8 cellular contexts compared by ENCODE assay signal in genomic region chr16:19524866-19525723, GRCh38. TPM values are rescaled to one million over a fixed set of nuclear protein-coding genes. Genes with fewer than 3 reads are reported as not detected.
DNase-seq lines count a peak whose midpoint lies in the region; ATAC-seq and TF ChIP-seq lines count a peak whose summit lies in the region.

No MANE protein-coding gene starts in this region.

- no peak for ATAC-seq in left lobe of liver

- TF ChIP-seq CTCF in BJ (IDR thresholded peaks at IDR 0.05; ENCODE audit: insufficient read depth, low read depth, low read length): no peak
- no peak for TF ChIP-seq CTCF in hepatocyte (IDR thresholded peaks at IDR 0.05; ENCODE audit: poor library complexity)
- no peak for TF ChIP-seq CTCF in smooth muscle cell (IDR thresholded peaks at IDR 0.05; ENCODE audit: borderline replicate concordance, insufficient read depth, poor library complexity, severe bottlenecking)

- H3K4me1 Mint-ChIP-seq in activated CD4-positive, alpha-beta memory T cell treated with anti-CD3 and anti-CD28 coated beads for 36 hours (ENCODE audit: low read depth): peaks cover 25% of the 10 kb centered on the region

- peaks cover 16% of the 10 kb centered on the region for H3K4me1 ChIP-seq in HUES64 (ENCODE audit: insufficient read depth, low read length)
- peaks cover 5% of the 10 kb centered on the region for H3K4me1 ChIP-seq in hepatocyte (ENCODE audit: insufficient read depth)
- H3K4me1 ChIP-seq in smooth muscle cell (ENCODE audit: low read depth): peaks cover 11% of the 10 kb centered on the region

- DNase-seq in BJ (ENCODE audit: low read depth) (no peak), hepatocyte (ENCODE audit: low spot score) (peak; percentile 24), smooth muscle cell (lab: John Stamatoyannopoulos, UW; ENCODE audit: unreplicated experiment) (no peak), left lobe of liver (ENCODE audit: low spot score) (no peak), NCI-H2081 treated with DMSO at 0.1 percent for 48 hours (lab: John Stamatoyannopoulos, UW) (no peak), COLO668 (lab: John Stamatoyannopoulos, UW; ENCODE audit: unreplicated experiment) (no peak)
- DNase-seq in activated CD4-positive, alpha-beta memory T cell treated with anti-CD3 and anti-CD28 coated beads for 36 hours: no peak

- H3K4me3 ChIP-seq in BJ (ENCODE audit: low read depth, low read length) (peak overlapping the region; percentile 90), HUES64 (ENCODE audit: low read length) (peak overlapping the region; percentile 80), hepatocyte (peak overlapping the region; percentile 42), smooth muscle cell (peak overlapping the region; percentile 87)

- H3K4me2 ChIP-seq in hepatocyte (peak overlapping the region; percentile 83), smooth muscle cell (peak overlapping the region; percentile 95)

- intact Hi-C loops in activated CD4-positive, alpha-beta memory T cell treated with anti-CD3 and anti-CD28 coated beads for 36 hours (cut with micrococcal nuclease): loop anchor here (5.0 kb wide), 3 partner anchors 408 to 723 kb away; partner anchors contain the start of genes ARL6IP1 and COQ7

- H3K27ac Mint-ChIP-seq in activated CD4-positive, alpha-beta memory T cell treated with anti-CD3 and anti-CD28 coated beads for 36 hours: no peak overlapping the region

- H3K36me3 Mint-ChIP-seq in activated CD4-positive, alpha-beta memory T cell treated with anti-CD3 and anti-CD28 coated beads for 36 hours: peaks cover 14% of the 10 kb centered on the region

- H3K27me3 Mint-ChIP-seq in activated CD4-positive, alpha-beta memory T cell treated with anti-CD3 and anti-CD28 coated beads for 36 hours: no peaks in the 10 kb centered on the region

- H3K9me3 ChIP-seq in HUES64 (ENCODE audit: insufficient read depth, low read depth, low read length): no peaks in the 10 kb centered on the region
- H3K9me3 ChIP-seq in hepatocyte (ENCODE audit: low read depth): no peaks in the 10 kb centered on the region
- no peaks in the 10 kb centered on the region for H3K9me3 ChIP-seq in smooth muscle cell (replicated peaks; ENCODE audit: low read depth)

- no peaks in the 10 kb centered on the region for H3K27me3 ChIP-seq in BJ (ENCODE audit: control insufficient read depth, insufficient read depth, low read length)
- H3K27me3 ChIP-seq in HUES64 (ENCODE audit: insufficient read depth, low read length): no peaks in the 10 kb centered on the region
- no peaks in the 10 kb centered on the region for H3K27me3 ChIP-seq in hepatocyte
- H3K27me3 ChIP-seq in smooth muscle cell (ENCODE audit: low read depth): no peaks in the 10 kb centered on the region

- H3K9ac ChIP-seq in HUES64 (ENCODE audit: low read depth, low read length) (peak overlapping the region; percentile 67; the same call in 1 of the 2 replicates), smooth muscle cell (ENCODE audit: low read depth) (peak overlapping the region; percentile 52)

- CTCF ChIA-PET in BJ (lab: Yijun Ruan, JAX): interaction anchor here (1.3 to 1.6 kb wide), 3 partner anchors 15 to 362 kb away, joined by 4 read pairs; no protein-coding TSS in a partner anchor
- CTCF ChIA-PET in activated CD4-positive, alpha-beta memory T cell treated with anti-CD3 and anti-CD28 coated beads for 36 hours (lab: Charles Lee): interaction anchor here (0.6 to 4.1 kb wide), 6 partner anchors 17 to 452 kb away, joined by 3 to 35 read pairs (median 3); partner anchors contain the start of gene VPS35L

- peaks cover 27% of the 10 kb centered on the region for H3K79me2 ChIP-seq in hepatocyte
- peaks cover 13% of the 10 kb centered on the region for H3K79me2 ChIP-seq in smooth muscle cell (ENCODE audit: low read depth)

- POLR2A ChIA-PET in BJ (lab: Charles Lee): no interaction called here
- POLR2A ChIA-PET in activated CD4-positive, alpha-beta memory T cell treated with anti-CD3 and anti-CD28 coated beads for 36 hours (lab: Charles Lee): interaction anchor here (1.4 to 3.7 kb wide), 2 partner anchors 8 to 30 kb away, joined by 3 to 33 read pairs; partner anchors contain the start of gene VPS35L

- H3F3A ChIP-seq in smooth muscle cell (ENCODE audit: low read depth): peaks cover 12% of the 10 kb centered on the region

- H3K36me3 ChIP-seq in BJ (ENCODE audit: control insufficient read depth, insufficient read depth, low read length): peaks cover 5% of the 10 kb centered on the region
- peaks cover 25% of the 10 kb centered on the region for H3K36me3 ChIP-seq in HUES64 (ENCODE audit: insufficient read depth, low read length)
- no peaks in the 10 kb centered on the region for H3K36me3 ChIP-seq in hepatocyte (replicated peaks; ENCODE audit: insufficient read depth, low read depth)
- peaks cover 6% of the 10 kb centered on the region for H3K36me3 ChIP-seq in smooth muscle cell (ENCODE audit: low read depth)

- H3K9me3 Mint-ChIP-seq in activated CD4-positive, alpha-beta memory T cell treated with anti-CD3 and anti-CD28 coated beads for 36 hours: no peaks in the 10 kb centered on the region

- 12% methylated on average over 12 of the region's 14 CpGs for WGBS in HUES64
- WGBS in hepatocyte (ENCODE audit: low lambda C conversion rate, missing lambda C conversion rate): 21% methylated on average over 14 of the region's 14 CpGs
- 18% methylated on average over 14 of the region's 14 CpGs for WGBS in smooth muscle cell (ENCODE audit: low lambda C conversion rate)

- no peaks in the 10 kb centered on the region for H3K9me2 ChIP-seq in hepatocyte (replicated peaks; ENCODE audit: insufficient read depth)

- H3K27ac ChIP-seq in HUES64 (ENCODE audit: low read depth, low read length) (no peak overlapping the region), hepatocyte (peak overlapping the region; percentile 55), smooth muscle cell (ENCODE audit: low read depth) (peak overlapping the region; percentile 5)

- H2AFZ ChIP-seq in hepatocyte: peak overlapping the region; percentile 86
- H2AFZ ChIP-seq in smooth muscle cell (ENCODE audit: low read depth): peak overlapping the region; percentile 85

- peak overlapping the region; percentile 89 for H3K4me3 Mint-ChIP-seq in activated CD4-positive, alpha-beta memory T cell treated with anti-CD3 and anti-CD28 coated beads for 36 hours

- H4K20me1 ChIP-seq in hepatocyte (ENCODE audit: insufficient read depth, poor library complexity, severe bottlenecking) (peaks cover 6% of the 10 kb centered on the region), smooth muscle cell (ENCODE audit: low read depth) (peaks cover 7% of the 10 kb centered on the region)

RNA-seq across cellular contexts. Expression of gene CCP110, which starts 1.4 kb away (rescaled TPM):
- polyA plus RNA-seq in BJ (2011; rRNA removed): 2.6 and 5.6 TPM in 2 replicates
- polyA minus RNA-seq in BJ (2011; rRNA and poly(A)+ RNA removed): 1.7 and 2.7 TPM in 2 replicates
- 11.9 TPM for polyA plus RNA-seq in HUES64 (2013, experiment 1 of 2)
- 11.0 TPM for polyA plus RNA-seq in HUES64 (2013, experiment 2 of 2)
- total RNA-seq in activated CD4-positive, alpha-beta memory T cell treated with anti-CD3 and anti-CD28 coated beads for 36 hours: 10 to 100 TPM; 21.7 to 26.3 TPM
- 9.2 and 12.6 TPM in 2 replicates for total RNA-seq in hepatocyte
- 4.3 and 5.8 TPM in 2 replicates for polyA plus RNA-seq in hepatocyte
- total RNA-seq in smooth muscle cell: 9.3 and 11.7 TPM in 2 replicates
- 6.2 and 7.9 TPM in 2 replicates for polyA plus RNA-seq in smooth muscle cell
- total RNA-seq in left lobe of liver: 2.7 TPM

RNA-seq across cellular contexts. Expression of gene GDE1, which starts 3.2 kb away (rescaled TPM):
- polyA plus RNA-seq in BJ (2011; rRNA removed) (39.7 and 52.0 TPM in 2 replicates), hepatocyte (77.6 and 78.4 TPM in 2 replicates), smooth muscle cell (43.8 and 57.3 TPM in 2 replicates)
- polyA minus RNA-seq in BJ (2011; rRNA and poly(A)+ RNA removed): 11.9 and 14.9 TPM in 2 replicates
- 46.0 TPM for polyA plus RNA-seq in HUES64 (2013, experiment 1 of 2)
- polyA plus RNA-seq in HUES64 (2013, experiment 2 of 2): 41.5 TPM
- 10 to 100 TPM; 18.4 to 19.0 TPM for total RNA-seq in activated CD4-positive, alpha-beta memory T cell treated with anti-CD3 and anti-CD28 coated beads for 36 hours
- total RNA-seq in hepatocyte (83.2 and 99.9 TPM in 2 replicates), smooth muscle cell (46.0 and 50.2 TPM in 2 replicates), left lobe of liver (22.0 TPM)

RNA-seq across cellular contexts. Expression of gene VPS35L, which starts 30.4 kb away (rescaled TPM):
- polyA plus RNA-seq in BJ (2011; rRNA removed) (40.1 and 83.2 TPM in 2 replicates), hepatocyte (52.8 and 56.1 TPM in 2 replicates), smooth muscle cell (46.7 and 49.1 TPM in 2 replicates)
- 72.0 and 82.5 TPM in 2 replicates for polyA minus RNA-seq in BJ (2011; rRNA and poly(A)+ RNA removed)
- polyA plus RNA-seq in HUES64 (2013, experiment 1 of 2): 33.0 TPM
- polyA plus RNA-seq in HUES64 (2013, experiment 2 of 2): 37.6 TPM
- 10 to 100 TPM; 33.9 to 38.0 TPM for total RNA-seq in activated CD4-positive, alpha-beta memory T cell treated with anti-CD3 and anti-CD28 coated beads for 36 hours
- total RNA-seq in hepatocyte (47.5 and 55.1 TPM in 2 replicates), smooth muscle cell (37.2 and 47.4 TPM in 2 replicates), left lobe of liver (16.5 TPM)
